ENCODE assay signal across 1 cellular context in the genomic region with DNA sequence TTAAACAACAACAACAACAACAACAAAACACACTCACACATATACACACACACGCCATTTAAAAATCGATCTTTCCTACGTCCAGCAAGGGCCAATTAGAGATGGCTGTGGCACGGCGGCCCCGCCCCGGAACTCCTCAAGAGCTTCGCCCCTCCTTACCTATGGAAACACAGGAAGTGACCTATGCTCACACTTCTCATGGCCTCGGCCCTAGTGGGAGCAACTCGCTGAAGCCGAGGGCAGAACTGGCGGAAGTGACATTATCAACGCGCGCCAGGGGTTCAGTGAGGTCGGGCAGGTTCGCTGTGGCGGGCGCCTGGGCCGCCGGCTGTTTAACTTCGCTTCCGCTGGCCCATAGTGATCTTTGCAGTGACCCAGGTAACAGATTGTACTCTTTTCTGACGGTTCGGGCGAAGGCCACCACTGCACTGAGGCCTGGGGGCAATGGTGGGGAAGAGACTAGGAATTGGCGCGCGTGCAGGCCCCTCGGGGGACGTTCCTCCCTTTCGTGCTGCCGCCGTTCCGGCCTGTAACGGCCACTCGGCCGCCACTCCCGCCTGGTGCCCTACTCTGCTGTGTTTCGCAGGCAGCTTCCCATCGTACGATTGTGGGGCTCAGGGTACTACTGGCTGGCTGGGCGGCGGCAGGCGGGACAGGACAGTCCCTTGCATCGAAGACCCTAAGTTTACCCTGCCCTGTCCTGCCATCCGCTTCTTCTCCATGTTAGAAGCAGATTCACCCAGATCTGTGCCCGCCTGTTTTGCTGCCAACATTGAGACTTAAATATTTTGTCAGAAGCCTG.
TF ChIP-seq lines count a peak whose summit lies in the region.

TBP (plus strand) TSS at position 284 of the 802 bp plus-strand sequence. CDS start 2,661 bp downstream, outside the sequence.

TF ChIP-seq in GM23338, 12 proteins besides CTCF, POLR2A, EP300 and RAD21 (continued from another document):
- TF ChIP-seq ZNF462 (CRISPR knock-in tag; IDR thresholded peaks at IDR 0.05): no peak
